In the genomic region with DNA sequence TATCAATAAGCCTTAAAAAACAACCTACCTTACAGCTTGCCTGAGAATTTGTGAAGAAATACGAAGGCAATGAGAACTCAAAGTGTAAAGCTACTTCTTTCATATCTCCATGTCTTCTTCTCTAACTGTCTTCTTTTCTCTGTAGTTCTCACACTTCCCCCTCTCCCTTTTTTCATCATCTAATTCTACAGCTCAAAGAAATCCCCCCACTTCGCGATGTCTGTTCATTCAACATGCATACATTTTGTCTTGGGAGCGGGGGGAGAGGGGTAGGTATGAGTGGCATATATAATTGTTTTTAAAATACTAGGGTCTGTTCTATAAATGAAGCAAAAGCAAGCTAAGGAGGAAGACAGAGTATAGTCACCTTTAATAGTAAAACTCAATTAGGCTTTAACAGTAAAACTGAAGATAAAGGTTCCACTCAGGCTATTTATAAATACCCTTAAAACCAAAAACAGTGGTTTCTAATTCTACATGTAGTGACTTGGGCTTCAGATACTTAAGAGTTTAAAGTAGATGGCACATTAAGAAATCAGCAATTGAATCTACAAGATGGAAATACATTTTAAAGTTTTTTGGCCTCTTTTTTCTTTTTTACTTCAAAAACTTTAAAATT, we compare ENCODE assay signal across 8 cellular contexts.
DNase-seq lines count a peak whose midpoint lies in the region; ATAC-seq and TF ChIP-seq lines count a peak whose summit lies in the region.

No MANE protein-coding gene starts in this region.

- 90 to 95% (median 94%) methylated on average over 4 of the region's 4 CpGs for WGBS in heart left ventricle, 4 donors

- no peaks in the 10 kb centered on the region for H3K27me3 Mint-ChIP-seq in Caco-2 (ENCODE audit: insufficient read depth, unreplicated experiment)
- no peaks in the 10 kb centered on the region for H3K27me3 Mint-ChIP-seq in activated T-helper 1 cell treated with anti-CD3 and anti-CD28 coated beads, Interleukin-12 subunit alpha, Interleukin-12 subunit beta, Interleukin-2, Interleukin-4 antibody, amounts not matched to agents 30 ng/mL and 10 ng/mL and 1 ng/mL, durations not matched to agents 14 hours and 24 hours and 36 hours (ENCODE audit: insufficient read depth)

- peaks cover 7% of the 10 kb centered on the region for H3K36me3 Mint-ChIP-seq in Caco-2 (ENCODE audit: insufficient read depth, unreplicated experiment)
- peaks cover 18% of the 10 kb centered on the region for H3K36me3 Mint-ChIP-seq in activated T-helper 1 cell treated with anti-CD3 and anti-CD28 coated beads, Interleukin-12 subunit alpha, Interleukin-12 subunit beta, Interleukin-2, Interleukin-4 antibody, amounts not matched to agents 30 ng/mL and 10 ng/mL and 1 ng/mL, durations not matched to agents 14 hours and 24 hours and 36 hours (ENCODE audit: low read depth)

- BruUV-seq in Caco-2 (replicated peaks; lab: Mats Ljungman, UMichigan): no TSS peak

- peaks cover 67% of the 10 kb centered on the region for H3K4me1 Mint-ChIP-seq in Caco-2 (ENCODE audit: low read depth, unreplicated experiment)
- peaks cover 28% of the 10 kb centered on the region for H3K4me1 Mint-ChIP-seq in activated T-helper 1 cell treated with anti-CD3 and anti-CD28 coated beads, Interleukin-12 subunit alpha, Interleukin-12 subunit beta, Interleukin-2, Interleukin-4 antibody, amounts not matched to agents 30 ng/mL and 10 ng/mL and 1 ng/mL, durations not matched to agents 14 hours and 24 hours and 36 hours (ENCODE audit: low read depth)

- H3K27ac Mint-ChIP-seq in Caco-2 (ENCODE audit: unreplicated experiment): peak overlapping the region; percentile 75
- peak overlapping the region; percentile 45 for H3K27ac Mint-ChIP-seq in activated T-helper 1 cell treated with anti-CD3 and anti-CD28 coated beads, Interleukin-12 subunit alpha, Interleukin-12 subunit beta, Interleukin-2, Interleukin-4 antibody, amounts not matched to agents 30 ng/mL and 10 ng/mL and 1 ng/mL, durations not matched to agents 14 hours and 24 hours and 36 hours

- H3K27ac ChIP-seq in heart left ventricle: peak overlapping the region in 1 of 12 donors; percentile 54
- H3K27ac ChIP-seq in substantia nigra (ENCODE audit: low read depth, low read length, poor library complexity, severe bottlenecking): no peak overlapping the region

- TF ChIP-seq CTCF in Caco-2 (IDR thresholded peaks at IDR 0.05; ENCODE audit: insufficient read depth in 1 of 2, low read depth in 1 of 2, low read length in 1 of 2, severe bottlenecking in 1 of 2, unreplicated experiment in 1 of 2) (no peak), heart left ventricle (IDR thresholded peaks at IDR 0.05) (no peak)

- CTCF ChIA-PET in Caco-2 (lab: Charles Lee): no interaction called here

- no peak for TF ChIP-seq POLR2A in heart left ventricle (IDR thresholded peaks at IDR 0.05)

- H3K4me3 Mint-ChIP-seq in Caco-2 (ENCODE audit: unreplicated experiment): no peak overlapping the region
- H3K4me3 Mint-ChIP-seq in activated T-helper 1 cell treated with anti-CD3 and anti-CD28 coated beads, Interleukin-12 subunit alpha, Interleukin-12 subunit beta, Interleukin-2, Interleukin-4 antibody, amounts not matched to agents 30 ng/mL and 10 ng/mL and 1 ng/mL, durations not matched to agents 14 hours and 24 hours and 36 hours: peak overlapping the region; percentile 9

- no peaks in the 10 kb centered on the region for H3K9me3 ChIP-seq in Caco-2
- no peaks in the 10 kb centered on the region for H3K9me3 ChIP-seq in heart left ventricle

- no peak overlapping the region for H3K4me3 ChIP-seq in Caco-2 (ENCODE audit: low read depth, low read length)
- no peak overlapping the region for H3K4me3 ChIP-seq in heart left ventricle

- ATAC-seq in GM19395 (IDR thresholded peaks at IDR 0.05; ENCODE audit: unreplicated experiment): peak; percentile 54
- ATAC-seq in HG03060 (IDR thresholded peaks at IDR 0.05; ENCODE audit: low read depth, unreplicated experiment): peak; percentile 34
- no peak for ATAC-seq in heart left ventricle

- H3K36me3 ChIP-seq in Caco-2 (ENCODE audit: control insufficient read depth, insufficient read depth, low read length) (no peaks in the 10 kb centered on the region), heart left ventricle (no peaks in the 10 kb centered on the region)

- H3K4me1 ChIP-seq in Caco-2: peaks cover 74% of the 10 kb centered on the region
- H3K4me1 ChIP-seq in heart left ventricle: peaks cover 0 to 48% (median 27%) of the 10 kb centered on the region in 12 donors

- intact Hi-C loops in Caco-2 (cut with micrococcal nuclease; ENCODE audit: unreplicated experiment): loop anchor here (10.0 kb wide), 2 partner anchors 272 to 1228 kb away; no protein-coding TSS in a partner anchor
- intact Hi-C loops in activated T-helper 1 cell treated with anti-CD3 and anti-CD28 coated beads, Interleukin-12 subunit alpha, Interleukin-12 subunit beta, Interleukin-2, Interleukin-4 antibody, amounts not matched to agents 30 ng/mL and 10 ng/mL and 1 ng/mL, durations not matched to agents 14 hours and 24 hours and 36 hours (cut with micrococcal nuclease): loop anchor here (2.0 to 5.0 kb wide), 2 partner anchors 36 to 40 kb away; no protein-coding TSS in a partner anchor
- intact Hi-C loops in heart left ventricle (cut with DNase I): loop anchor here in 2 of 10 donors (10.0 kb wide), 1 partner anchor 258 kb away; no protein-coding TSS in a partner anchor

- POLR2A ChIA-PET in Caco-2 (lab: Charles Lee): no interaction called here

- DNase-seq in Caco-2 (no peak), RKO (ENCODE audit: low spot score) (no peak), heart left ventricle (no peak), NCI-H1092 (lab: John Stamatoyannopoulos, UW) (no peak), substantia nigra (lab: John Stamatoyannopoulos, UW) (no peak)
- no peak for DNase-seq in activated T-helper 1 cell treated with anti-CD3 and anti-CD28 coated beads, Interleukin-12 subunit alpha, Interleukin-12 subunit beta, Interleukin-2, Interleukin-4 antibody, amounts not matched to agents 30 ng/mL and 10 ng/mL and 1 ng/mL, durations not matched to agents 14 hours and 24 hours and 36 hours (ENCODE audit: low spot score)

- H3K27me3 ChIP-seq in Caco-2 (replicated peaks; ENCODE audit: control insufficient read depth, insufficient read depth, low read length) (no peaks in the 10 kb centered on the region), heart left ventricle (no peaks in the 10 kb centered on the region)

- no peaks in the 10 kb centered on the region for H3K9me3 Mint-ChIP-seq in Caco-2 (ENCODE audit: unreplicated experiment)
- peaks cover 15% of the 10 kb centered on the region for H3K9me3 Mint-ChIP-seq in activated T-helper 1 cell treated with anti-CD3 and anti-CD28 coated beads, Interleukin-12 subunit alpha, Interleukin-12 subunit beta, Interleukin-2, Interleukin-4 antibody, amounts not matched to agents 30 ng/mL and 10 ng/mL and 1 ng/mL, durations not matched to agents 14 hours and 24 hours and 36 hours

Comparison
In these comparisons a context has a peak if more than half of its experiments do, and no peak if none do; other contexts are left out.
1. ATAC-seq: peak in GM19395 (single experiment) and HG03060 (single experiment); none in heart left ventricle (0 of 4).